In genomic region chr11:105111145-105111944, GRCh38 we compare ENCODE assay signal across 1 cellular context.
TF ChIP-seq lines count a peak whose summit lies in the region.

No MANE protein-coding gene starts in this region.

TF ChIP-seq in H1, 55 proteins besides CTCF, POLR2A, EP300 and RAD21:
- TF ChIP-seq ATF2 (IDR thresholded peaks at IDR 0.05; ENCODE audit: low read length) (no peak), PHF8 (conservative IDR thresholded peaks at IDR 0.05; ENCODE audit: low read depth, low read length) (no peak), TAF1 (IDR thresholded peaks at IDR 0.05; ENCODE audit: low read depth, low read length) (no peak), TAF7 (optimal IDR thresholded peaks at IDR 0.05; ENCODE audit: borderline replicate concordance, low read depth, low read length) (no peak), CHD7 (IDR thresholded peaks at IDR 0.05; ENCODE audit: insufficient replicate concordance, low read length) (no peak), SIN3A (conservative IDR thresholded peaks at IDR 0.05 in 1 of 2, IDR thresholded peaks at IDR 0.05 in 1 of 2; ENCODE audit: low read depth in 1 of 2, low read length in 2 of 2) (no peak), SP4 (IDR thresholded peaks at IDR 0.05; ENCODE audit: low read length) (no peak), SAP30 (IDR thresholded peaks at IDR 0.05; ENCODE audit: insufficient read depth, insufficient replicate concordance, low read length) (no peak), EGR1 (IDR thresholded peaks at IDR 0.05; ENCODE audit: borderline replicate concordance, low read depth, low read length) (no peak)
